15 cellular contexts compared by ENCODE assay signal in genomic region chr14:100664234-100664633, GRCh38.
A peak's percentile ranks its signal among the peaks of the same experiment; 100 is the strongest.
DNase-seq lines count a peak whose midpoint lies in the region; ATAC-seq and TF ChIP-seq lines count a peak whose summit lies in the region.
"Had no signal": no experiment of that assay in that cellular context is flagged by ENCODE, and none has a peak within 500 bp of the region (broad histone marks: within the 10 kb centered on the region; RNA-seq: fewer than 3 reads in every experiment).

No MANE protein-coding gene starts in this region.

- H2AK5ac ChIP-seq in mesenchymal stem cell (ENCODE audit: low read length, severe bottlenecking): no peak overlapping the region

- no peak overlapping the region for H4K91ac ChIP-seq in mesenchymal stem cell (ENCODE audit: low read length)

- RAD21 ChIA-PET in HCT116 (lab: Charles Lee; ENCODE audit: low non-redundant PET in 1 of 2, low total read pairs in 2 of 2, uncharacterized antibody in 2 of 2, unreplicated experiment in 2 of 2): no interaction called here

- peak overlapping the region; percentile 26 for H2BK15ac ChIP-seq in mesenchymal stem cell (ENCODE audit: low read depth, poor library complexity, severe bottlenecking)

- ATAC-seq in HCT116 (no peak), body of pancreas (no peak)
- ATAC-seq: A549, GM23338 had no signal

- H3K4me1 ChIP-seq in HCT116 (ENCODE audit: control insufficient read depth in 1 of 2, insufficient read depth in 2 of 2, low read length in 2 of 2) (peaks cover 0 to 54% of the 10 kb centered on the region in 2 experiments; a peak in 2 of 4 replicates), mesenchymal stem cell (ENCODE audit: control insufficient read depth, insufficient read depth, low read depth, low read length) (peaks cover 14% of the 10 kb centered on the region), spleen (peaks cover 0 to 79% (median 38%) of the 10 kb centered on the region in 6 donors), body of pancreas (peaks cover 22% of the 10 kb centered on the region)

- no TSS peak for BruUV-seq in HCT116 (replicated peaks; lab: Mats Ljungman, UMichigan)

- H4K8ac ChIP-seq in mesenchymal stem cell (ENCODE audit: low read length): no peak overlapping the region

- peak overlapping the region in 1 of 2 experiments; percentile 35 for H3K18ac ChIP-seq in mesenchymal stem cell (ENCODE audit: low read depth in 1 of 2, low read length in 2 of 2)

- no peak overlapping the region for H3K23ac ChIP-seq in mesenchymal stem cell (ENCODE audit: low read length in 2 of 2)

- no peak overlapping the region for H3K4me3 ChIP-seq in HCT116 (replicated peaks in 1 of 2; ENCODE audit: low read depth in 1 of 2, low read length in 2 of 2)
- H3K4me3 ChIP-seq in mesenchymal stem cell (ENCODE audit: insufficient read depth in 1 of 2, low read depth in 1 of 2, low read length in 2 of 2): no peak overlapping the region
- H3K4me3 ChIP-seq in spleen: no peak overlapping the region
- H3K4me3 ChIP-seq in body of pancreas: no peak overlapping the region
- H3K4me3 ChIP-seq: A549, GM23338 had no signal

- H4K20me1 ChIP-seq in HCT116 (ENCODE audit: insufficient read depth): no peaks in the 10 kb centered on the region

- no peak overlapping the region for H2BK5ac ChIP-seq in mesenchymal stem cell (ENCODE audit: low read depth, low read length, poor library complexity, severe bottlenecking)

- H2BK120ac ChIP-seq in mesenchymal stem cell (ENCODE audit: low read depth, low read length): no peak overlapping the region

- CTCF ChIA-PET in HCT116 (lab: Charles Lee): interaction anchor here (1.8 kb wide), 1 partner anchor 280 kb away, joined by 23 read pairs; no protein-coding TSS in a partner anchor

- H3K4ac ChIP-seq in mesenchymal stem cell (ENCODE audit: low read depth in 1 of 2, low read length in 2 of 2): no peak overlapping the region

- H3K9ac ChIP-seq in HCT116 (ENCODE audit: low read length): no peak overlapping the region
- no peak overlapping the region for H3K9ac ChIP-seq in mesenchymal stem cell (ENCODE audit: low read length)

- no peaks in the 10 kb centered on the region for H3K9me3 ChIP-seq in HCT116 (ENCODE audit: control insufficient read depth in 1 of 2, insufficient read depth in 1 of 2, low read depth in 1 of 2, low read length in 2 of 2)
- no peaks in the 10 kb centered on the region for H3K9me3 ChIP-seq in mesenchymal stem cell (ENCODE audit: control insufficient read depth, low read length)
- H3K9me3 ChIP-seq in spleen: no peaks in the 10 kb centered on the region
- no peaks in the 10 kb centered on the region for H3K9me3 ChIP-seq in body of pancreas
- H3K9me3 ChIP-seq: A549, BE2C had no signal

- no peaks in the 10 kb centered on the region for H3K79me2 ChIP-seq in HCT116 (ENCODE audit: insufficient read depth, low read length)

- no peak for TF ChIP-seq RAD21 in HCT116 (IDR thresholded peaks at IDR 0.05; ENCODE audit: low read depth)

- intact Hi-C loops in HCT116 (cut with micrococcal nuclease): no loop called here
- intact Hi-C loops in spleen (cut with DNase I; ENCODE audit: low total_unique reads): loop anchor here (10.0 kb wide), 1 partner anchor 181 kb away; no protein-coding TSS in a partner anchor
- intact Hi-C loops in body of pancreas (cut with DNase I): no loop called here

- no peaks in the 10 kb centered on the region for H3K79me1 ChIP-seq in mesenchymal stem cell (replicated peaks; ENCODE audit: low read length, poor library complexity, severe bottlenecking)

- TF ChIP-seq POLR2A in HCT116 (IDR thresholded peaks at IDR 0.05; ENCODE audit: borderline replicate concordance, extremely low read depth, insufficient read depth, insufficient read length) (no peak), spleen (IDR thresholded peaks at IDR 0.05) (no peak), body of pancreas (IDR thresholded peaks at IDR 0.05) (no peak)

- H3K27me3 ChIP-seq in HCT116 (ENCODE audit: insufficient read depth, low read length) (no peaks in the 10 kb centered on the region), mesenchymal stem cell (ENCODE audit: control insufficient read depth in 1 of 2, insufficient read depth in 1 of 2, low read length in 2 of 2) (peaks cover 0 to 27% of the 10 kb centered on the region in 2 experiments), spleen (replicated peaks in 1 of 7) (peaks cover 0 to 19% (median 0%) of the 10 kb centered on the region in 7 donors), body of pancreas (no peaks in the 10 kb centered on the region)
- H3K27me3 ChIP-seq: BE2C had no signal

- DNase-seq in HCT116 (ENCODE audit: low read depth, low spot score) (no peak), mesenchymal stem cell (no peak), spleen (no peak), body of pancreas (no peak), DMS79 (lab: John Stamatoyannopoulos, UW) (no peak)
- no peak for DNase-seq in stimulated activated CD4-positive, alpha-beta T cell treated with anti-CD3 and anti-CD28 coated beads, Interleukin-4, amount 100 ng/mL, for 1 hour
- DNase-seq: BE2C; CD4-positive, alpha-beta memory T cell; DMS79 treated with DMSO at 0.1 percent for 48 hours; GDM1; H7 had no signal

- POLR2A ChIA-PET in HCT116 (lab: Charles Lee): no interaction called here

- no peak overlapping the region for H3K27ac ChIP-seq in HCT116 (ENCODE audit: low read depth, low read length)
- peak overlapping the region; percentile 51 for H3K27ac ChIP-seq in VCaP
- no peak overlapping the region for H3K27ac ChIP-seq in mesenchymal stem cell (ENCODE audit: low read length, poor library complexity, severe bottlenecking)
- H3K27ac ChIP-seq in spleen: peak overlapping the region in 6 of 8 donors; percentile 38 to 74 (median 62)
- peak overlapping the region in 2 of 4 donors; percentile 16 to 71 for H3K27ac ChIP-seq in body of pancreas
- H3K27ac ChIP-seq: C4-2B had no signal

- H3K4me2 ChIP-seq in HCT116 (ENCODE audit: low read length) (no peak overlapping the region), mesenchymal stem cell (ENCODE audit: low read length, poor library complexity, severe bottlenecking) (no peak overlapping the region)
- H3K4me2 ChIP-seq: GM23338 had no signal

- H3K36me3 ChIP-seq in HCT116 (ENCODE audit: control insufficient read depth in 1 of 2, insufficient read depth in 2 of 2, low read length in 2 of 2) (no peaks in the 10 kb centered on the region), mesenchymal stem cell (ENCODE audit: control insufficient read depth in 1 of 2, insufficient read depth in 2 of 2, low read depth in 1 of 2, low read length in 2 of 2) (no peaks in the 10 kb centered on the region), spleen (no peaks in the 10 kb centered on the region), body of pancreas (replicated peaks in 1 of 2; ENCODE audit: insufficient read depth in 1 of 2, low read depth in 2 of 2) (no peaks in the 10 kb centered on the region)
- H3K36me3 ChIP-seq: BE2C had no signal

- H3K9me2 ChIP-seq in HCT116 (ENCODE audit: insufficient read depth): no peaks in the 10 kb centered on the region

- no peak overlapping the region for H2BK12ac ChIP-seq in mesenchymal stem cell (ENCODE audit: low read length in 2 of 2)

- TF ChIP-seq CTCF in HCT116 (IDR thresholded peaks at IDR 0.05 in 2 of 3, conservative IDR thresholded peaks at IDR 0.05 in 1 of 3; ENCODE audit: borderline replicate concordance in 1 of 3, insufficient read depth in 1 of 3, low read depth in 2 of 3, low read length in 2 of 3) (no peak), VCaP (conservative IDR thresholded peaks at IDR 0.05) (no peak), spleen (IDR thresholded peaks at IDR 0.05 in 8 of 11, conservative IDR thresholded peaks at IDR 0.05 in 3 of 11) (no peak), body of pancreas (IDR thresholded peaks at IDR 0.05) (no peak)

- H2AFZ ChIP-seq in HCT116 (ENCODE audit: low read depth, low read length, poor library complexity, severe bottlenecking) (peak overlapping the region; percentile 100), mesenchymal stem cell (ENCODE audit: low read depth, low read length) (no peak overlapping the region)
- H2AFZ ChIP-seq: GM23338 had no signal

- WGBS in mesenchymal stem cell: 79% methylated on average over 5 of the region's 5 CpGs
- 65 to 76% (median 69%) methylated on average over 5 of the region's 5 CpGs for WGBS in spleen, 5 donors
- WGBS in body of pancreas, 2 donors: 72 to 82% methylated on average over 5 of the region's 5 CpGs

- H3K14ac ChIP-seq in mesenchymal stem cell (ENCODE audit: low read length in 2 of 2): no peak overlapping the region

TF ChIP-seq in HCT116, 20 proteins besides CTCF, POLR2A, EP300 and RAD21:
- no peak for TF ChIP-seq FOSL1 (IDR thresholded peaks at IDR 0.05; ENCODE audit: low read depth)
- TF ChIP-seq EGR1 (IDR thresholded peaks at IDR 0.05; ENCODE audit: low read depth): no peak
- TF ChIP-seq CBX3 (IDR thresholded peaks at IDR 0.05; ENCODE audit: low read depth): no peak
- TF ChIP-seq SIN3A (IDR thresholded peaks at IDR 0.05; ENCODE audit: low read depth): no peak
- TF ChIP-seq EZH2 (IDR thresholded peaks at IDR 0.05): no peak
- TF ChIP-seq, protein P1, sequence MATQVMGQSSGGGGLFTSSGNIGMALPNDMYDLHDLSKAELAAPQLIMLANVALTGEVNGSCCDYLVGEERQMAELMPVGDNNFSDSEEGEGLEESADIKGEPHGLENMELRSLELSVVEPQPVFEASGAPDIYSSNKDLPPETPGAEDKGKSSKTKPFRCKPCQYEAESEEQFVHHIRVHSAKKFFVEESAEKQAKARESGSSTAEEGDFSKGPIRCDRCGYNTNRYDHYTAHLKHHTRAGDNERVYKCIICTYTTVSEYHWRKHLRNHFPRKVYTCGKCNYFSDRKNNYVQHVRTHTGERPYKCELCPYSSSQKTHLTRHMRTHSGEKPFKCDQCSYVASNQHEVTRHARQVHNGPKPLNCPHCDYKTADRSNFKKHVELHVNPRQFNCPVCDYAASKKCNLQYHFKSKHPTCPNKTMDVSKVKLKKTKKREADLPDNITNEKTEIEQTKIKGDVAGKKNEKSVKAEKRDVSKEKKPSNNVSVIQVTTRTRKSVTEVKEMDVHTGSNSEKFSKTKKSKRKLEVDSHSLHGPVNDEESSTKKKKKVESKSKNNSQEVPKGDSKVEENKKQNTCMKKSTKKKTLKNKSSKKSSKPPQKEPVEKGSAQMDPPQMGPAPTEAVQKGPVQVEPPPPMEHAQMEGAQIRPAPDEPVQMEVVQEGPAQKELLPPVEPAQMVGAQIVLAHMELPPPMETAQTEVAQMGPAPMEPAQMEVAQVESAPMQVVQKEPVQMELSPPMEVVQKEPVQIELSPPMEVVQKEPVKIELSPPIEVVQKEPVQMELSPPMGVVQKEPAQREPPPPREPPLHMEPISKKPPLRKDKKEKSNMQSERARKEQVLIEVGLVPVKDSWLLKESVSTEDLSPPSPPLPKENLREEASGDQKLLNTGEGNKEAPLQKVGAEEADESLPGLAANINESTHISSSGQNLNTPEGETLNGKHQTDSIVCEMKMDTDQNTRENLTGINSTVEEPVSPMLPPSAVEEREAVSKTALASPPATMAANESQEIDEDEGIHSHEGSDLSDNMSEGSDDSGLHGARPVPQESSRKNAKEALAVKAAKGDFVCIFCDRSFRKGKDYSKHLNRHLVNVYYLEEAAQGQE (IDR thresholded peaks at IDR 0.05; ENCODE audit: low read depth): no peak

Comparison
In these comparisons a context has a peak if more than half of its experiments do, and no peak if none do; other contexts are left out.
1. H3K27ac ChIP-seq: peak in VCaP (single experiment) and spleen (6 of 8); none in HCT116 (single experiment) and mesenchymal stem cell (single experiment).